26 cellular contexts compared by ENCODE assay signal in the genomic region with DNA sequence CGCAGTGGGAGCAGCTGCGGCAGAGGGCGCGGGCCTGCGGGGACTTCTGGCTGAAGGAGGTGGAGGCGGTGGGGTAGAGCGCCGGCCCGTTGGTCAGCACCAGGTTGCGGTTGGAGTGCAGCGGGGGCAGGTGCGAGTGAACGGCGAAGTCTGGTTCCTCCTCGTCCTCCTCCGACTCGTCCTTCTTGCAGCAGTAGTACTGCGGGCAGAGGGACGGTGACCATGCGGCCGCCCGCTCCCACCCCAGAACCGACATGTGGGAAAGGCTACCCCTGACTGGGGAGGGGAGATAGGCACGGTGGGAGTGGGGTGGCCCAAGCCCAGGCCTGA. TPM values are rescaled to one million over a fixed set of nuclear protein-coding genes. Genes with fewer than 3 reads are reported as not detected.
"Had no signal": no experiment of that assay in that cellular context is flagged by ENCODE, and none has a peak within 500 bp of the region (broad histone marks: within the 10 kb centered on the region; RNA-seq: fewer than 3 reads in every experiment).

No MANE protein-coding gene starts in this region.

- ATAC-seq: heart left ventricle; mucosa of descending colon; naive thymus-derived CD8-positive, alpha-beta T cell; stimulated activated naive CD8-positive, alpha-beta T cell treated with anti-CD3 and anti-CD28 coated beads, Interleukin-15, Interleukin-2, amounts not matched to agents 100 U/mL and 50 U/mL, for 24 hours; upper lobe of right lung had no signal

- H3K9me3 ChIP-seq: heart left ventricle, mucosa of descending colon, ovary, right atrium auricular region, suprapubic skin, tibial artery, upper lobe of right lung, vagina had no signal

- FAIRE-seq: frontal cortex, islet of Langerhans, small intestine had no signal

- H3K4me3 ChIP-seq: coronary artery, heart left ventricle, mucosa of descending colon, ovary, right atrium auricular region, suprapubic skin, tibial artery, upper lobe of right lung, vagina had no signal

- H3K36me3 ChIP-seq: heart left ventricle, ovary, right atrium auricular region, suprapubic skin, tibial artery, upper lobe of right lung, vagina had no signal

- H3K9me3 Mint-ChIP-seq: naive thymus-derived CD8-positive, alpha-beta T cell; neural crest cell had no signal

- DNase-seq: effector CD4-positive, alpha-beta T cell; hypothalamus; kidney glomerular epithelial cell; mammary epithelial cell; mucosa of descending colon; naive thymus-derived CD8-positive, alpha-beta T cell; nucleus accumbens; small intestine; stimulated activated CD4-positive, alpha-beta T cell treated with anti-CD3 and anti-CD28 coated beads, Interleukin-2, amount 100 ng/mL, for 48 hours; stimulated activated naive CD8-positive, alpha-beta T cell treated with anti-CD3 and anti-CD28 coated beads, Interleukin-15, Interleukin-2, amounts not matched to agents 100 U/mL and 50 U/mL, for 24 hours; tibial artery; upper lobe of right lung had no signal

- H3K4me3 Mint-ChIP-seq: naive thymus-derived CD8-positive, alpha-beta T cell; neural crest cell had no signal

- H3K27me3 ChIP-seq: ovary, right atrium auricular region, vagina had no signal

- H3K27ac Mint-ChIP-seq: naive thymus-derived CD8-positive, alpha-beta T cell had no signal

- H3K27ac ChIP-seq: coronary artery, heart left ventricle, ovary, right atrium auricular region, suprapubic skin, tibial artery, upper lobe of right lung, vagina had no signal

- H3K36me3 Mint-ChIP-seq: naive thymus-derived CD8-positive, alpha-beta T cell had no signal

RNA-seq across cellular contexts. Expression of gene FAM163B, which starts 30.0 kb away (rescaled TPM):
- total RNA-seq: dermis microvascular lymphatic vessel endothelial cell; glomerular endothelial cell; heart left ventricle; lower leg skin; mammary epithelial cell; naive thymus-derived CD8-positive, alpha-beta T cell; neural crest cell; posterior vena cava; suprapubic skin; upper lobe of right lung; vagina had no signal
- polyA plus RNA-seq: esophagus; mammary epithelial cell; naive thymus-derived CD8-positive, alpha-beta T cell had no signal

RNA-seq across cellular contexts. Expression of gene ADAMTSL2, which starts 44.7 kb away (rescaled TPM):
- total RNA-seq: glomerular endothelial cell had no signal
- polyA plus RNA-seq: mammary epithelial cell had no signal

RNA-seq across cellular contexts. Expression of gene MYMK, which starts 54.4 kb away (rescaled TPM):
- total RNA-seq: dermis microvascular lymphatic vessel endothelial cell; frontal cortex; glomerular endothelial cell; heart left ventricle; lower leg skin; mammary epithelial cell; mucosa of descending colon; naive thymus-derived CD8-positive, alpha-beta T cell; neural crest cell; ovary; posterior vena cava; right atrium auricular region; suprapubic skin; upper lobe of right lung; vagina had no signal
- polyA plus RNA-seq: esophagus; heart left ventricle; mammary epithelial cell; naive thymus-derived CD8-positive, alpha-beta T cell; ovary; small intestine had no signal

RNA-seq across cellular contexts. Expression of gene DBH, which starts 57.0 kb away (rescaled TPM):
- total RNA-seq: dermis microvascular lymphatic vessel endothelial cell; glomerular endothelial cell; mammary epithelial cell; mucosa of descending colon; naive thymus-derived CD8-positive, alpha-beta T cell; ovary; posterior vena cava; right atrium auricular region; suprapubic skin; upper lobe of right lung had no signal
- polyA plus RNA-seq: heart left ventricle; mammary epithelial cell; naive thymus-derived CD8-positive, alpha-beta T cell had no signal
